18 cellular contexts compared by ENCODE assay signal in genomic region chr1:75373542-75374159, GRCh38.
DNase-seq lines count a peak whose midpoint lies in the region; ATAC-seq and TF ChIP-seq lines count a peak whose summit lies in the region.
"Had no signal": no experiment of that assay in that cellular context is flagged by ENCODE, and none has a peak within 500 bp of the region (broad histone marks: within the 10 kb centered on the region; RNA-seq: fewer than 3 reads in every experiment).

No MANE protein-coding gene starts in this region.

- H3K4me1 ChIP-seq in Caco-2: no peaks in the 10 kb centered on the region
- no peaks in the 10 kb centered on the region for H3K4me1 ChIP-seq in endodermal cell (ENCODE audit: control insufficient read depth, insufficient read depth, low read length)
- peaks cover 5% of the 10 kb centered on the region for H3K4me1 ChIP-seq in psoas muscle
- H3K4me1 ChIP-seq: A549 had no signal

- POLR2A ChIA-PET in Caco-2 (lab: Charles Lee): no interaction called here

- no peaks in the 10 kb centered on the region for H3K4me1 Mint-ChIP-seq in Caco-2 (ENCODE audit: low read depth, unreplicated experiment)
- H3K4me1 Mint-ChIP-seq in endodermal cell: peaks cover 8% of the 10 kb centered on the region

- H3K4me3 ChIP-seq in Caco-2 (ENCODE audit: low read depth, low read length): peak overlapping the region; percentile 46; the same call in 1 of the 2 replicates
- H3K4me3 ChIP-seq in endodermal cell (ENCODE audit: low read length): peak overlapping the region; percentile 87
- H3K4me3 ChIP-seq in psoas muscle: peak overlapping the region; percentile 57
- H3K4me3 ChIP-seq: A549, HAP-1 had no signal

- no TSS peak for BruUV-seq in Caco-2 (replicated peaks; lab: Mats Ljungman, UMichigan)

- H3K9me3 ChIP-seq in Caco-2 (no peaks in the 10 kb centered on the region), endodermal cell (ENCODE audit: control insufficient read depth, low read length) (no peaks in the 10 kb centered on the region), psoas muscle (no peaks in the 10 kb centered on the region)
- H3K9me3 ChIP-seq: A549 had no signal

- peak in 2 of 4 donors; percentile 29 to 44 for ATAC-seq in psoas muscle
- no peak for ATAC-seq in GM21529 (IDR thresholded peaks at IDR 0.05; ENCODE audit: unreplicated experiment)
- ATAC-seq: A549 had no signal

- H3K36me3 Mint-ChIP-seq in Caco-2 (ENCODE audit: insufficient read depth, unreplicated experiment): peaks cover 21% of the 10 kb centered on the region
- peaks cover 10% of the 10 kb centered on the region for H3K36me3 Mint-ChIP-seq in endodermal cell (ENCODE audit: low read depth)

- H3K27me3 Mint-ChIP-seq in Caco-2 (ENCODE audit: insufficient read depth, unreplicated experiment) (no peaks in the 10 kb centered on the region), endodermal cell (ENCODE audit: insufficient read depth) (no peaks in the 10 kb centered on the region)
- H3K27me3 Mint-ChIP-seq: CD4-positive, alpha-beta T cell had no signal

- CTCF ChIA-PET in Caco-2 (lab: Charles Lee): no interaction called here

- WGBS in endodermal cell (ENCODE audit: insufficient coverage in 1 of 2, insufficient read length in 1 of 2), 2 experiments: 89 to 90% methylated on average over 2 to 5 of the region's 5 CpGs
- WGBS in psoas muscle, 3 donors: 68 to 82% (median 78%) methylated on average over 5 of the region's 5 CpGs

- H3K36me3 ChIP-seq in Caco-2 (ENCODE audit: control insufficient read depth, insufficient read depth, low read length) (no peaks in the 10 kb centered on the region; the same call in 1 of the 2 replicates), endodermal cell (ENCODE audit: control insufficient read depth, insufficient read depth, low read length) (no peaks in the 10 kb centered on the region), psoas muscle (ENCODE audit: insufficient read depth in 1 of 2, low read depth in 1 of 2) (no peaks in the 10 kb centered on the region)
- H3K36me3 ChIP-seq: HAP-1 had no signal

- no peaks in the 10 kb centered on the region for H3K9me3 Mint-ChIP-seq in Caco-2 (ENCODE audit: unreplicated experiment)
- peaks cover 13% of the 10 kb centered on the region for H3K9me3 Mint-ChIP-seq in endodermal cell

- H3K27ac ChIP-seq in endodermal cell (ENCODE audit: low read depth, low read length): no peak overlapping the region
- peak overlapping the region; percentile 15 for H3K27ac ChIP-seq in psoas muscle
- H3K27ac ChIP-seq: A549 had no signal

- H3K27ac Mint-ChIP-seq in Caco-2 (ENCODE audit: unreplicated experiment) (no peak overlapping the region), endodermal cell (no peak overlapping the region)
- H3K27ac Mint-ChIP-seq: CD4-positive, alpha-beta T cell had no signal

- peak; percentile 9 to 33 for DNase-seq in Caco-2
- DNase-seq in HT-29 (ENCODE audit: low spot score): peak; percentile 16
- DNase-seq in endodermal cell: no peak
- DNase-seq in psoas muscle: no peak
- DNase-seq in NCI-H1694 (lab: John Stamatoyannopoulos, UW): no peak
- DNase-seq in activated CD4-positive, alpha-beta T cell treated with anti-CD3 and anti-CD28 coated beads, Interleukin-2, amount 50 U/mL, for 4 hours: no peak
- DNase-seq in COLO668 (lab: John Stamatoyannopoulos, UW; ENCODE audit: unreplicated experiment): no peak
- DNase-seq: Calu3; CD4-positive, alpha-beta T cell; KBM-7; NCI-H1930; NCI-H345; NCI-H524 treated with DMSO at 0.1 percent for 48 hours; Right ventricle myocardium superior; SW 1271 had no signal

- H3K27me3 ChIP-seq in Caco-2 (replicated peaks; ENCODE audit: control insufficient read depth, insufficient read depth, low read length) (no peaks in the 10 kb centered on the region), endodermal cell (ENCODE audit: control insufficient read depth, insufficient read depth, low read length, poor library complexity, severe bottlenecking) (no peaks in the 10 kb centered on the region), psoas muscle (ENCODE audit: insufficient read depth in 3 of 3, low read length in 2 of 3) (no peaks in the 10 kb centered on the region)

- H3K4me3 Mint-ChIP-seq in Caco-2 (ENCODE audit: unreplicated experiment) (peak overlapping the region; percentile 96), endodermal cell (no peak overlapping the region)
- H3K4me3 Mint-ChIP-seq: CD4-positive, alpha-beta T cell had no signal

- intact Hi-C loops in Caco-2 (cut with micrococcal nuclease; ENCODE audit: unreplicated experiment) (no loop called here), psoas muscle (cut with DNase I) (loop anchor here (5.0 to 10.0 kb wide), 3 partner anchors 36 to 109 kb away; no protein-coding TSS in a partner anchor)

- TF ChIP-seq CTCF in Caco-2 (IDR thresholded peaks at IDR 0.05; ENCODE audit: insufficient read depth in 1 of 2, low read depth in 1 of 2, low read length in 1 of 2, severe bottlenecking in 1 of 2, unreplicated experiment in 1 of 2) (no peak), endodermal cell (conservative IDR thresholded peaks at IDR 0.05) (no peak), psoas muscle (IDR thresholded peaks at IDR 0.05) (no peak)

- H3K9ac ChIP-seq in endodermal cell (ENCODE audit: extremely low read depth, low read length, poor library complexity, severe bottlenecking): no peak overlapping the region

Comparison
In these comparisons a context has a peak if more than half of its experiments do, and no peak if none do; other contexts are left out.
1. DNase-seq: peak in Caco-2 (2 of 2) and HT-29 (single experiment); none in endodermal cell (single experiment), psoas muscle (0 of 2), NCI-H1694 (single experiment), activated CD4-positive, alpha-beta T cell treated with anti-CD3 and anti-CD28 coated beads, Interleukin-2, amount 50 U/mL, for 4 hours (0 of 2) and COLO668 (single experiment).
2. Peak in every context shown above with its lines, with median percentiles within 50 percentile points of each other: H3K4me3 ChIP-seq.